Comparison of ENCODE assay signal across 9 cellular contexts in genomic region chr1:117674521-117675400, GRCh38.
DNase-seq lines count a peak whose midpoint lies in the region; ATAC-seq and TF ChIP-seq lines count a peak whose summit lies in the region.
"Had no signal": no experiment of that assay in that cellular context is flagged by ENCODE, and none has a peak within 500 bp of the region (broad histone marks: within the 10 kb centered on the region; RNA-seq: fewer than 3 reads in every experiment).

No MANE protein-coding gene starts in this region.

- H2AFZ ChIP-seq in parathyroid adenoma, result no peak overlapping the region

- no peak overlapping the region for H3K4me3 Mint-ChIP-seq in activated naive CD8-positive, alpha-beta T cell treated with anti-CD3 and anti-CD28 coated beads, Interleukin-2, amount 50 U/mL, for 24 hours

- H3K36me3 ChIP-seq in DOHH2 (ENCODE audit: control insufficient read depth, low read length), result no peaks in the 10 kb centered on the region
- no peaks in the 10 kb centered on the region for H3K36me3 ChIP-seq in parathyroid adenoma (ENCODE audit: control insufficient read depth, insufficient read depth, low read length)
- H3K36me3 ChIP-seq: upper lobe of left lung had no signal

- no peaks in the 10 kb centered on the region for H3K4me1 ChIP-seq in DOHH2 (ENCODE audit: control insufficient read depth, low read length)
- H3K4me1 ChIP-seq in parathyroid adenoma, result peaks cover 9% of the 10 kb centered on the region

- TF ChIP-seq CTCF in DOHH2 (IDR thresholded peaks at IDR 0.05; ENCODE audit: low read depth, low read length, poor library complexity, severe bottlenecking) (peak; percentile 65), GM20000 (IDR thresholded peaks at IDR 0.05; ENCODE audit: extremely low read depth, missing control alignments) (peak; percentile 44), parathyroid adenoma (IDR thresholded peaks at IDR 0.05) (peak; percentile 33)

- no peak overlapping the region for H3K27ac ChIP-seq in DOHH2 (ENCODE audit: low read depth, low read length)
- no peak overlapping the region for H3K27ac ChIP-seq in parathyroid adenoma
- H3K27ac ChIP-seq: upper lobe of left lung had no signal

- H3K4me2 ChIP-seq in DOHH2 (ENCODE audit: low read length), result no peak overlapping the region
- no peak overlapping the region for H3K4me2 ChIP-seq in parathyroid adenoma (ENCODE audit: low read length)

- no peaks in the 10 kb centered on the region for H4K20me1 ChIP-seq in DOHH2 (ENCODE audit: control insufficient read depth, insufficient read depth, low read depth, low read length)

- peak; percentile 61 for DNase-seq in GM20000 (ENCODE audit: low spot score)
- DNase-seq in MV-4-11 (lab: John Stamatoyannopoulos, UW), result peak; percentile 67
- peak; percentile 30 for DNase-seq in activated naive CD8-positive, alpha-beta T cell treated with anti-CD3 and anti-CD28 coated beads, Interleukin-2, amount 50 U/mL, for 24 hours
- DNase-seq in NCI-H2029 treated with DMSO at 0.1 percent for 48 hours (lab: John Stamatoyannopoulos, UW), result no peak
- no peak for DNase-seq in NCI-H1417 (lab: John Stamatoyannopoulos, UW)
- DNase-seq: upper lobe of left lung had no signal

- ATAC-seq in activated naive CD8-positive, alpha-beta T cell treated with anti-CD3 and anti-CD28 coated beads, Interleukin-2, amount 50 U/mL, for 24 hours, result peak; percentile 41
- no peak for ATAC-seq in HG02763 (IDR thresholded peaks at IDR 0.05; ENCODE audit: unreplicated experiment)

- no peaks in the 10 kb centered on the region for H3K9me3 Mint-ChIP-seq in activated naive CD8-positive, alpha-beta T cell treated with anti-CD3 and anti-CD28 coated beads, Interleukin-2, amount 50 U/mL, for 24 hours

- H3K36me3 Mint-ChIP-seq in activated naive CD8-positive, alpha-beta T cell treated with anti-CD3 and anti-CD28 coated beads, Interleukin-2, amount 50 U/mL, for 24 hours (ENCODE audit: low read depth), result no peaks in the 10 kb centered on the region

- H3K27ac Mint-ChIP-seq in activated naive CD8-positive, alpha-beta T cell treated with anti-CD3 and anti-CD28 coated beads, Interleukin-2, amount 50 U/mL, for 24 hours, result no peak overlapping the region

- no peaks in the 10 kb centered on the region for H3F3A ChIP-seq in DOHH2 (ENCODE audit: control insufficient read depth, insufficient read depth)

- H3K79me2 ChIP-seq in DOHH2 (ENCODE audit: control insufficient read depth, low read length), result no peaks in the 10 kb centered on the region
- H3K79me2 ChIP-seq in parathyroid adenoma, result no peaks in the 10 kb centered on the region

- no peak overlapping the region for H3K4me3 ChIP-seq in DOHH2 (ENCODE audit: low read length)
- no peak overlapping the region for H3K4me3 ChIP-seq in parathyroid adenoma (ENCODE audit: low read depth, low read length)
- H3K4me3 ChIP-seq: upper lobe of left lung had no signal

- H3K9me3 ChIP-seq in DOHH2 (ENCODE audit: control insufficient read depth, insufficient read depth, low read length) (no peaks in the 10 kb centered on the region), parathyroid adenoma (ENCODE audit: control insufficient read depth, low read length) (no peaks in the 10 kb centered on the region)
- H3K9me3 ChIP-seq: upper lobe of left lung had no signal

- H3K27me3 ChIP-seq in DOHH2 (ENCODE audit: control insufficient read depth, low read length), result peaks cover 7% of the 10 kb centered on the region
- H3K27me3 ChIP-seq in parathyroid adenoma (ENCODE audit: control insufficient read depth, insufficient read depth, low read length), result no peaks in the 10 kb centered on the region
- H3K27me3 ChIP-seq: upper lobe of left lung had no signal

- H3K9me2 ChIP-seq in DOHH2 (replicated peaks; ENCODE audit: control insufficient read depth, low read length), result no peaks in the 10 kb centered on the region

- H3K27me3 Mint-ChIP-seq in activated naive CD8-positive, alpha-beta T cell treated with anti-CD3 and anti-CD28 coated beads, Interleukin-2, amount 50 U/mL, for 24 hours, result peaks cover 10% of the 10 kb centered on the region

- H3K9ac ChIP-seq in parathyroid adenoma, result no peak overlapping the region

- H3K4me1 Mint-ChIP-seq in activated naive CD8-positive, alpha-beta T cell treated with anti-CD3 and anti-CD28 coated beads, Interleukin-2, amount 50 U/mL, for 24 hours, result peaks cover 16% of the 10 kb centered on the region

Comparison
In these comparisons a context has a peak if more than half of its experiments do, and no peak if none do; other contexts are left out.
1. DNase-seq: peak in GM20000 (single experiment), MV-4-11 (single experiment) and activated naive CD8-positive, alpha-beta T cell treated with anti-CD3 and anti-CD28 coated beads, Interleukin-2, amount 50 U/mL, for 24 hours (single experiment); none in NCI-H2029 treated with DMSO at 0.1 percent for 48 hours (single experiment) and NCI-H1417 (0 of 3).
2. Peak in every context shown above with its lines, with median percentiles within 50 percentile points of each other: CTCF ChIP-seq.